Comparison of ENCODE assay signal across 8 cellular contexts in genomic region chr1:53837924-53838653, GRCh38. TPM values are rescaled to one million over a fixed set of nuclear protein-coding genes. Genes with fewer than 3 reads are reported as not detected.
DNase-seq lines count a peak whose midpoint lies in the region; ATAC-seq and TF ChIP-seq lines count a peak whose summit lies in the region.

Gene NDC1, minus strand, starts transcription at chr1:53838296. Its CDS starts 35 bp downstream, at chr1:53838261.

- H3K9me2 ChIP-seq in PC-3 (replicated peaks; ENCODE audit: low read length), result no peaks in the 10 kb centered on the region

- no peak for TF ChIP-seq CTCF in PC-3 (conservative IDR thresholded peaks at IDR 0.05; ENCODE audit: low read depth, low read length)
- peak; percentile 15 for TF ChIP-seq CTCF in epithelial cell of esophagus (IDR thresholded peaks at IDR 0.05; ENCODE audit: insufficient read depth, low read depth, low read length, missing control alignments)
- TF ChIP-seq CTCF in mucosa of descending colon (IDR thresholded peaks at IDR 0.05), result no peak

- H3K27ac ChIP-seq in PC-3 (ENCODE audit: low read length), result peak within 1 kb of the TSS; percentile 80

- peak within 1 kb of the TSS; percentile 83 for H2AFZ ChIP-seq in PC-3 (ENCODE audit: low read length)

- H3K27me3 ChIP-seq in PC-3 (ENCODE audit: low read length), result no peaks in the 10 kb centered on the region

- TF ChIP-seq EP300 in Ishikawa (IDR thresholded peaks at IDR 0.05; ENCODE audit: borderline replicate concordance), result no peak

- H3K36me3 ChIP-seq in PC-3 (ENCODE audit: low read depth, low read length) (peaks cover 7% of the 10 kb centered on the region; the same call in 1 of the 2 replicates), mucosa of descending colon (ENCODE audit: low read depth) (no peaks in the 10 kb centered on the region)

- intact Hi-C loops in PC-3 (cut with micrococcal nuclease) (loop anchor here (2.0 to 5.0 kb wide), 2 partner anchors 29 to 101 kb away; partner anchors contain the start of gene GLIS1), mucosa of descending colon (cut with DNase I, micrococcal nuclease) (no loop called here)

- H3K9me3 ChIP-seq in PC-3 (ENCODE audit: low read length) (0 out of 2 replicates have a peak, but pooled peaks cover 3% of the 10 kb centered on the region), mucosa of descending colon (peaks cover 12% of the 10 kb centered on the region)

- peaks cover 5% of the 10 kb centered on the region; the same call in 1 of the 2 replicates for H4K20me1 ChIP-seq in PC-3 (ENCODE audit: low read length)

- H3K9ac ChIP-seq in PC-3 (ENCODE audit: low read length), result peak within 1 kb of the TSS; percentile 91

- peaks cover 7% of the 10 kb centered on the region for H3F3A ChIP-seq in PC-3 (ENCODE audit: low read length, unreplicated experiment)

- ATAC-seq in GM21576 (IDR thresholded peaks at IDR 0.05; ENCODE audit: unreplicated experiment) (peak; percentile 85), PC-3 (peak; percentile 89), mucosa of descending colon (peak; percentile 98)

- no peak for TF ChIP-seq RAD21 in Ishikawa (IDR thresholded peaks at IDR 0.05; ENCODE audit: low read depth)

- H3K79me2 ChIP-seq in PC-3 (ENCODE audit: low read length), result peaks cover 50% of the 10 kb centered on the region

- H3K4me2 ChIP-seq in PC-3 (ENCODE audit: low read length), result peak within 1 kb of the TSS; percentile 87

- POLR2A ChIA-PET in PC-3 (lab: Charles Lee; ENCODE audit: unreplicated experiment), result no interaction called here

- H3K4me3 ChIP-seq in PC-3 (ENCODE audit: low read length) (peak within 1 kb of the TSS; percentile 95), epithelial cell of esophagus (ENCODE audit: low read length) (peak within 1 kb of the TSS; percentile 99), mucosa of descending colon (peak within 1 kb of the TSS; percentile 44)

- CTCF ChIA-PET in PC-3 (lab: Charles Lee), result no interaction called here

- H3K4me1 ChIP-seq in PC-3 (ENCODE audit: insufficient read depth, low read length) (peaks cover 23% of the 10 kb centered on the region), mucosa of descending colon (ENCODE audit: low read depth) (peaks cover 7% of the 10 kb centered on the region)

- DNase-seq in DMS114 treated with DMSO at 0.1 percent for 48 hours (lab: John Stamatoyannopoulos, UW; ENCODE audit: unreplicated experiment), result peak; percentile 98
- DNase-seq in PC-3, result peak; percentile 96
- peak; percentile 83 for DNase-seq in activated T-cell treated with anti-CD3 and anti-CD28 coated beads for 48 hours (ENCODE audit: low read depth)
- peak; percentile 97 for DNase-seq in epithelial cell of esophagus (ENCODE audit: low read depth)
- DNase-seq in mucosa of descending colon, result peak; percentile 92 to 95 (median 92)
- DNase-seq in stimulated activated CD8-positive, alpha-beta memory T cell treated with anti-CD3 and anti-CD28 coated beads, Interleukin-4, amount 100 ng/mL, for 24 hours (ENCODE audit: low read depth), result peak; percentile 79

- BruUV-seq in PC-3 (replicated peaks; lab: Mats Ljungman, UMichigan), result no TSS peak

TF ChIP-seq in Ishikawa, 13 proteins besides CTCF, POLR2A, EP300 and RAD21:
- TF ChIP-seq USF1 (IDR thresholded peaks at IDR 0.05) (peak; percentile 60), YY1 (IDR thresholded peaks at IDR 0.05; ENCODE audit: low read depth) (peak; percentile 83), NFIC (IDR thresholded peaks at IDR 0.05) (no peak), CEBPB (IDR thresholded peaks at IDR 0.05) (no peak; the same call in 1 of the 2 replicates), MAX (IDR thresholded peaks at IDR 0.05) (peak; percentile 85), EGR1 (IDR thresholded peaks at IDR 0.05) (no peak), FOXM1 (IDR thresholded peaks at IDR 0.05; ENCODE audit: borderline replicate concordance, low read depth) (no peak; the same call in 1 of the 2 replicates), ZBTB7A (IDR thresholded peaks at IDR 0.05; ENCODE audit: low read depth) (peak; percentile 63; the same call in 1 of the 2 replicates), REST (IDR thresholded peaks at IDR 0.05; ENCODE audit: low read depth) (no peak), TEAD4 (IDR thresholded peaks at IDR 0.05) (peak; percentile 58; the same call in 1 of the 2 replicates), CREB1 (IDR thresholded peaks at IDR 0.05; ENCODE audit: low read depth) (peak; percentile 13; the same call in 1 of the 2 replicates), TCF12 (IDR thresholded peaks at IDR 0.05; ENCODE audit: low read depth) (peak; percentile 67), TAF1 (IDR thresholded peaks at IDR 0.05; ENCODE audit: low read depth) (peak; percentile 70)

RNA-seq across cellular contexts. Expression of gene NDC1, which starts in this region (rescaled TPM):
- total RNA-seq in PC-3 (2014; rRNA removed) (59.3 and 63.6 TPM in 2 replicates), mucosa of descending colon (10 to 100 TPM in 2 of 3 donors, 1 to 10 TPM in 1; 9.7 to 23.8 (median 11.0) TPM)

Comparison
In these comparisons a context has a peak if more than half of its experiments do, and no peak if none do; other contexts are left out.
1. Peak in every context shown above with its lines: DNase-seq, ATAC-seq, H3K4me3 ChIP-seq and H3K27ac ChIP-seq.
2. H3K4me3 ChIP-seq: peak in every context shown above with its lines; median percentile 99 in epithelial cell of esophagus; 95 in PC-3; 44 in mucosa of descending colon.